ENCODE assay signal across 19 cellular contexts in genomic region chr12:56348776-56349175, GRCh38. TPM values are rescaled to one million over a fixed set of nuclear protein-coding genes. Genes with fewer than 3 reads are reported as not detected.
DNase-seq lines count a peak whose midpoint lies in the region; ATAC-seq, FAIRE-seq and TF ChIP-seq lines count a peak whose summit lies in the region.
"Had no signal": no experiment of that assay in that cellular context is flagged by ENCODE, and none has a peak within 500 bp of the region (broad histone marks: within the 10 kb centered on the region; RNA-seq: fewer than 3 reads in every experiment).

No MANE protein-coding gene starts in this region.

- H3K79me2 ChIP-seq in HepG2 (ENCODE audit: insufficient read depth, low read length): no peaks in the 10 kb centered on the region

- no peaks in the 10 kb centered on the region for H3K4me1 ChIP-seq in HepG2 (ENCODE audit: insufficient read depth, low read length)
- H3K4me1 ChIP-seq: BLaER1 treated with 17β-estradiol and CSF1 and Interleukin-3, amounts not matched to agents 10 nM and 100 nM had no signal

- H3K36me3 Mint-ChIP-seq in stimulated activated effector memory CD8-positive, alpha-beta T cell treated with anti-CD3 and anti-CD28 coated beads, Interleukin-12 subunit alpha, Interleukin-12 subunit beta, amount 100 ng/mL, for 72 hours: peaks cover 100% of the 10 kb centered on the region

- FAIRE-seq in HepG2 (lab: Jason Lieb, UNC): no peak
- FAIRE-seq: G401.6, GM12891, HTR-8/SVneo had no signal

- H2AFZ ChIP-seq in HepG2 (ENCODE audit: low read length): no peak overlapping the region

- no peaks in the 10 kb centered on the region for H3K27me3 ChIP-seq in HepG2 (ENCODE audit: control insufficient read depth in 1 of 2, insufficient read depth in 2 of 2, low read length in 2 of 2)
- H3K27me3 ChIP-seq: BLaER1 treated with 17β-estradiol and CSF1 and Interleukin-3, amounts not matched to agents 10 nM and 100 nM had no signal

- WGBS in HepG2 (ENCODE audit: low lambda C conversion rate): 95% methylated on average over 5 of the region's 5 CpGs

- no peak overlapping the region for H3K4me2 ChIP-seq in HepG2 (ENCODE audit: low read depth, low read length)
- H3K4me2 ChIP-seq: BLaER1 treated with 17β-estradiol and CSF1 and Interleukin-3, amounts not matched to agents 10 nM and 100 nM had no signal

- no peak overlapping the region for H3K9ac ChIP-seq in HepG2 (ENCODE audit: insufficient read depth, low read depth, low read length)
- H3K9ac ChIP-seq: BLaER1 treated with 17β-estradiol and CSF1 and Interleukin-3, amounts not matched to agents 10 nM and 100 nM had no signal

- no peak overlapping the region for H3K27ac Mint-ChIP-seq in stimulated activated effector memory CD8-positive, alpha-beta T cell treated with anti-CD3 and anti-CD28 coated beads, Interleukin-12 subunit alpha, Interleukin-12 subunit beta, amount 100 ng/mL, for 72 hours

- H3K9me3 ChIP-seq in HepG2 (ENCODE audit: low read length): no peaks in the 10 kb centered on the region
- H3K9me3 ChIP-seq: BLaER1 treated with 17β-estradiol and CSF1 and Interleukin-3, amounts not matched to agents 10 nM and 100 nM had no signal

- H3K4me3 ChIP-seq in HepG2 (replicated peaks in 1 of 3; ENCODE audit: insufficient read depth in 1 of 3, low read depth in 2 of 3, low read length in 3 of 3): no peak overlapping the region
- H3K4me3 ChIP-seq: BLaER1 treated with 17β-estradiol and CSF1 and Interleukin-3, amounts not matched to agents 10 nM and 100 nM had no signal

- CTCF ChIA-PET in RWPE1 (lab: Yijun Ruan, JAX) (interaction anchor here (0.6 kb wide), 1 partner anchor 15 kb away, joined by 3 read pairs; the partner anchor contains the start of gene PAN2), HepG2 (lab: Yijun Ruan, JAX; ENCODE audit: low intra/inter-chr PET ratio, low total read pairs) (no interaction called here)

- POLR2A ChIA-PET in RWPE1 (lab: Yijun Ruan, JAX; ENCODE audit: low non-redundant PET): interaction anchor here (0.5 kb wide), 1 partner anchor 873 kb away, joined by 4 read pairs; no protein-coding TSS in a partner anchor
- POLR2A ChIA-PET in HepG2 (lab: Yijun Ruan, JAX): interaction anchor here (1.2 to 9.0 kb wide), 4 partner anchors 10 to 33 kb away, joined by 4 to 47 read pairs (median 8); partner anchors contain the start of genes CNPY2, PAN2 and STAT2

- TF ChIP-seq CTCF in RWPE1 (conservative IDR thresholded peaks at IDR 0.05; ENCODE audit: low read depth) (no peak), HepG2 (CRISPR knock-in tag; IDR thresholded peaks at IDR 0.05) (no peak)

- no peak for TF ChIP-seq EP300 in HepG2 (IDR thresholded peaks at IDR 0.05; ENCODE audit: low read depth in 2 of 2, low read length in 2 of 2)
- TF ChIP-seq EP300 in HepG2 (CRISPR knock-in tag; IDR thresholded peaks at IDR 0.05; ENCODE audit: borderline replicate concordance): no peak

- TF ChIP-seq RAD21 in HepG2 (CRISPR knock-in tag; IDR thresholded peaks at IDR 0.05): no peak

- no peak for TF ChIP-seq POLR2A in HepG2 (IDR thresholded peaks at IDR 0.05; ENCODE audit: insufficient read depth in 1 of 2, low read depth in 2 of 2, low read length in 2 of 2)

- intact Hi-C loops in HepG2 (cut with micrococcal nuclease; ENCODE audit: unreplicated experiment): no loop called here

- H3K9me3 Mint-ChIP-seq in stimulated activated effector memory CD8-positive, alpha-beta T cell treated with anti-CD3 and anti-CD28 coated beads, Interleukin-12 subunit alpha, Interleukin-12 subunit beta, amount 100 ng/mL, for 72 hours: no peaks in the 10 kb centered on the region
- H3K9me3 Mint-ChIP-seq: CD4-positive, CD25-positive, alpha-beta regulatory T cell had no signal

- no peaks in the 10 kb centered on the region for H4K20me1 ChIP-seq in HepG2 (ENCODE audit: insufficient read depth, low read length)

- peak overlapping the region; percentile 22 for H3K27ac ChIP-seq in RWPE1
- no peak overlapping the region for H3K27ac ChIP-seq in HepG2 (ENCODE audit: extremely low read length, insufficient read depth, low read length)
- H3K27ac ChIP-seq: BLaER1 treated with 17β-estradiol and CSF1 and Interleukin-3, amounts not matched to agents 10 nM and 100 nM had no signal

- in situ Hi-C loops in HepG2 (cut with HindIII; ENCODE audit: extremely low pct_ligation_motif_present, low pct_unique_long_range_greater_than_20kb): no loop called here

- BruUV-seq in HepG2 (replicated peaks; lab: Mats Ljungman, UMichigan): no TSS peak

- H3K4me1 Mint-ChIP-seq in stimulated activated effector memory CD8-positive, alpha-beta T cell treated with anti-CD3 and anti-CD28 coated beads, Interleukin-12 subunit alpha, Interleukin-12 subunit beta, amount 100 ng/mL, for 72 hours: no peaks in the 10 kb centered on the region

- H3K36me3 ChIP-seq in HepG2 (replicated peaks in 1 of 2; ENCODE audit: control insufficient read depth in 1 of 2, insufficient read depth in 2 of 2, low read length in 2 of 2): peaks cover 27 to 60% of the 10 kb centered on the region in 2 experiments

- no peak overlapping the region for H3K4me3 Mint-ChIP-seq in stimulated activated effector memory CD8-positive, alpha-beta T cell treated with anti-CD3 and anti-CD28 coated beads, Interleukin-12 subunit alpha, Interleukin-12 subunit beta, amount 100 ng/mL, for 72 hours
- H3K4me3 Mint-ChIP-seq: CD4-positive, CD25-positive, alpha-beta regulatory T cell had no signal

- peak; percentile 34 for ATAC-seq in stimulated activated effector memory CD8-positive, alpha-beta T cell treated with anti-CD3 and anti-CD28 coated beads, Interleukin-12 subunit alpha, Interleukin-12 subunit beta, amount 100 ng/mL, for 72 hours
- no peak for ATAC-seq in stimulated activated naive CD8-positive, alpha-beta T cell treated with anti-CD3 and anti-CD28 coated beads, Interleukin-15, Interleukin-2, amounts not matched to agents 100 U/mL and 50 U/mL, for 24 hours
- ATAC-seq in HepG2: no peak

- peak; percentile 30 for DNase-seq in activated effector memory CD4-positive, alpha-beta T cell treated with anti-CD3 and anti-CD28 coated beads, Interleukin-2, amount 50 U/mL, for 16 hours
- DNase-seq in activated effector memory CD4-positive, alpha-beta T cell treated with Interleukin-2 at 50 U/mL for 16 hours: no peak
- DNase-seq in RWPE1 (ENCODE audit: low spot score) (no peak), dedifferentiated amniotic fluid mesenchymal stem cell (ENCODE audit: extremely low spot score) (peak; percentile 2), HepG2 (ENCODE audit: low spot score) (no peak)
- DNase-seq in stimulated activated effector memory CD8-positive, alpha-beta T cell treated with anti-CD3 and anti-CD28 coated beads, Interleukin-12 subunit alpha, Interleukin-12 subunit beta, amount 100 ng/mL, for 72 hours (ENCODE audit: low spot score in 2 of 2): no peak
- no peak for DNase-seq in stimulated activated naive CD8-positive, alpha-beta T cell treated with anti-CD3 and anti-CD28 coated beads, Interleukin-15, Interleukin-2, amounts not matched to agents 100 U/mL and 50 U/mL, for 24 hours
- no peak for DNase-seq in activated CD8-positive, alpha-beta memory T cell treated with anti-CD3 and anti-CD28 coated beads for 24 hours
- DNase-seq: ACHN; Calu3; CD4-positive, CD25-positive, alpha-beta regulatory T cell; DMS 273 treated with DMSO at 0.1 percent for 48 hours; HCEC 1CT had no signal

RNA-seq across cellular contexts. Expression of gene IL23A, which starts 10.1 kb away (rescaled TPM):
- 0.35 and 0.51 TPM in 2 replicates for total RNA-seq in HepG2 (2016; rRNA removed; fragmentation: Illumina TruSeq; extraction: Trizol)
- total RNA-seq in HepG2 (2016; cell fraction: cytosol; rRNA removed; fragmentation: Illumina TruSeq; extraction: Trizol; ENCODE audit: low read depth): 0.30 TPM in 1 of 2 replicates, not detected in the other
- 0.24 TPM in 1 of 2 replicates, not detected in the other for total RNA-seq in HepG2 (2016; cell fraction: insoluble cytoplasmic fraction; rRNA removed; fragmentation: Illumina TruSeq; extraction: Trizol)
- 0.31 and 0.59 TPM in 2 replicates for total RNA-seq in HepG2 (2016; cell fraction: membrane; rRNA removed; fragmentation: Illumina TruSeq; extraction: Trizol)
- total RNA-seq in HepG2 (2016; cell fraction: nucleus; rRNA removed; fragmentation: Illumina TruSeq; extraction: Trizol): not detected in 2 replicates
- polyA plus RNA-seq in HepG2 (2011; rRNA removed): 0.33 and 0.72 TPM in 2 replicates
- polyA plus RNA-seq in HepG2 (2011; cell fraction: cytosol; rRNA removed): 0.31 and 0.36 TPM in 2 replicates
- polyA plus RNA-seq in HepG2 (2011; cell fraction: nucleus; rRNA removed): 0.47 and 0.63 TPM in 2 replicates
- polyA plus RNA-seq in HepG2 (2012): 0.48 and 0.75 TPM in 2 replicates
- 0.42 and 0.51 TPM in 2 replicates for polyA plus RNA-seq in HepG2 (2016; cell fraction: cytosol; fragmentation: Illumina TruSeq; extraction: Trizol; ENCODE audit: low read depth)
- 0.35 TPM in 1 of 2 replicates, not detected in the other for polyA plus RNA-seq in HepG2 (2016; cell fraction: insoluble cytoplasmic fraction; fragmentation: Illumina TruSeq; extraction: Trizol; ENCODE audit: low read depth)
- 0.70 TPM in 1 of 2 replicates, not detected in the other for polyA plus RNA-seq in HepG2 (2016; cell fraction: membrane; fragmentation: Illumina TruSeq; extraction: Trizol; ENCODE audit: low read depth)
- 0.74 and 1.5 TPM in 2 replicates for polyA plus RNA-seq in HepG2 (2016; cell fraction: nucleus; fragmentation: Illumina TruSeq; extraction: Trizol; ENCODE audit: insufficient read depth, low read depth)
- 0.38 TPM in 1 of 2 replicates, not detected in the other for polyA minus RNA-seq in HepG2 (2011; rRNA and poly(A)+ RNA removed; ENCODE audit: low replicate concordance)
- polyA minus RNA-seq in HepG2 (2011; cell fraction: cytosol; rRNA and poly(A)+ RNA removed): not detected in 2 replicates
- not detected in 2 replicates for polyA minus RNA-seq in HepG2 (2011; cell fraction: nucleus; rRNA and poly(A)+ RNA removed)
- total RNA-seq: A172, H4 had no signal

RNA-seq across cellular contexts. Expression of gene STAT2, which starts 11.1 kb away (rescaled TPM):
- 41.6 and 43.5 TPM in 2 replicates for total RNA-seq in HepG2 (2016; rRNA removed; fragmentation: Illumina TruSeq; extraction: Trizol)
- total RNA-seq in HepG2 (2016; cell fraction: cytosol; rRNA removed; fragmentation: Illumina TruSeq; extraction: Trizol; ENCODE audit: low read depth): 8.2 and 10.4 TPM in 2 replicates
- 38.2 and 47.1 TPM in 2 replicates for total RNA-seq in HepG2 (2016; cell fraction: insoluble cytoplasmic fraction; rRNA removed; fragmentation: Illumina TruSeq; extraction: Trizol)
- total RNA-seq in HepG2 (2016; cell fraction: membrane; rRNA removed; fragmentation: Illumina TruSeq; extraction: Trizol): 6.1 and 7.9 TPM in 2 replicates
- total RNA-seq in HepG2 (2016; cell fraction: nucleus; rRNA removed; fragmentation: Illumina TruSeq; extraction: Trizol): 59.2 and 64.5 TPM in 2 replicates
- polyA plus RNA-seq in HepG2 (2011; rRNA removed): 84.6 and 107 TPM in 2 replicates
- polyA plus RNA-seq in HepG2 (2011; cell fraction: cytosol; rRNA removed): 34.2 and 40.4 TPM in 2 replicates
- polyA plus RNA-seq in HepG2 (2011; cell fraction: nucleus; rRNA removed): 316 and 363 TPM in 2 replicates
- 39.4 and 48.7 TPM in 2 replicates for polyA plus RNA-seq in HepG2 (2012)
- polyA plus RNA-seq in HepG2 (2016; cell fraction: cytosol; fragmentation: Illumina TruSeq; extraction: Trizol; ENCODE audit: low read depth): 0.74 and 0.92 TPM in 2 replicates
- 17.0 and 20.3 TPM in 2 replicates for polyA plus RNA-seq in HepG2 (2016; cell fraction: insoluble cytoplasmic fraction; fragmentation: Illumina TruSeq; extraction: Trizol; ENCODE audit: low read depth)
- polyA plus RNA-seq in HepG2 (2016; cell fraction: membrane; fragmentation: Illumina TruSeq; extraction: Trizol; ENCODE audit: low read depth): 2.5 and 2.7 TPM in 2 replicates
- polyA plus RNA-seq in HepG2 (2016; cell fraction: nucleus; fragmentation: Illumina TruSeq; extraction: Trizol; ENCODE audit: insufficient read depth, low read depth): 104 and 121 TPM in 2 replicates
- 68.9 and 86.5 TPM in 2 replicates for polyA minus RNA-seq in HepG2 (2011; rRNA and poly(A)+ RNA removed; ENCODE audit: low replicate concordance)
- polyA minus RNA-seq in HepG2 (2011; cell fraction: cytosol; rRNA and poly(A)+ RNA removed): 29.2 and 34.2 TPM in 2 replicates
- 182 and 240 TPM in 2 replicates for polyA minus RNA-seq in HepG2 (2011; cell fraction: nucleus; rRNA and poly(A)+ RNA removed)

RNA-seq across cellular contexts. Expression of gene APOF, which starts 13.9 kb away (rescaled TPM):
- 1.7 and 3.3 TPM in 2 replicates for total RNA-seq in HepG2 (2016; rRNA removed; fragmentation: Illumina TruSeq; extraction: Trizol)
- total RNA-seq in HepG2 (2016; cell fraction: cytosol; rRNA removed; fragmentation: Illumina TruSeq; extraction: Trizol; ENCODE audit: low read depth): 0.35 and 0.81 TPM in 2 replicates
- total RNA-seq in HepG2 (2016; cell fraction: insoluble cytoplasmic fraction; rRNA removed; fragmentation: Illumina TruSeq; extraction: Trizol): 1.7 and 3.4 TPM in 2 replicates
- total RNA-seq in HepG2 (2016; cell fraction: membrane; rRNA removed; fragmentation: Illumina TruSeq; extraction: Trizol): 1.1 and 1.3 TPM in 2 replicates
- 2.1 and 2.8 TPM in 2 replicates for total RNA-seq in HepG2 (2016; cell fraction: nucleus; rRNA removed; fragmentation: Illumina TruSeq; extraction: Trizol)
- 23.9 and 27.5 TPM in 2 replicates for polyA plus RNA-seq in HepG2 (2011; rRNA removed)
- 19.0 and 25.8 TPM in 2 replicates for polyA plus RNA-seq in HepG2 (2011; cell fraction: cytosol; rRNA removed)
- polyA plus RNA-seq in HepG2 (2011; cell fraction: nucleus; rRNA removed): 10.5 and 14.9 TPM in 2 replicates
- polyA plus RNA-seq in HepG2 (2012): 8.7 and 19.1 TPM in 2 replicates
- polyA plus RNA-seq in HepG2 (2016; cell fraction: cytosol; fragmentation: Illumina TruSeq; extraction: Trizol; ENCODE audit: low read depth): 0.36 TPM in 2 replicates
- 1.2 and 1.4 TPM in 2 replicates for polyA plus RNA-seq in HepG2 (2016; cell fraction: insoluble cytoplasmic fraction; fragmentation: Illumina TruSeq; extraction: Trizol; ENCODE audit: low read depth)
- polyA plus RNA-seq in HepG2 (2016; cell fraction: membrane; fragmentation: Illumina TruSeq; extraction: Trizol; ENCODE audit: low read depth): 0.80 and 0.83 TPM in 2 replicates
- polyA plus RNA-seq in HepG2 (2016; cell fraction: nucleus; fragmentation: Illumina TruSeq; extraction: Trizol; ENCODE audit: insufficient read depth, low read depth): 3.9 and 5.0 TPM in 2 replicates
- 29.3 TPM in 1 of 2 replicates, not detected in the other for polyA minus RNA-seq in HepG2 (2011; rRNA and poly(A)+ RNA removed; ENCODE audit: low replicate concordance)
- polyA minus RNA-seq in HepG2 (2011; cell fraction: cytosol; rRNA and poly(A)+ RNA removed): 6.4 and 11.9 TPM in 2 replicates
- polyA minus RNA-seq in HepG2 (2011; cell fraction: nucleus; rRNA and poly(A)+ RNA removed): 8.0 and 11.3 TPM in 2 replicates
- total RNA-seq: A172; Calu3; CD4-positive, CD25-positive, alpha-beta regulatory T cell; H4 had no signal
- polyA plus RNA-seq: CD4-positive, CD25-positive, alpha-beta regulatory T cell had no signal

RNA-seq across cellular contexts. Expression of gene PAN2, which starts 15.0 kb away (rescaled TPM):
- total RNA-seq in HepG2 (2016; rRNA removed; fragmentation: Illumina TruSeq; extraction: Trizol): 14.8 and 27.2 TPM in 2 replicates
- total RNA-seq in HepG2 (2016; cell fraction: cytosol; rRNA removed; fragmentation: Illumina TruSeq; extraction: Trizol; ENCODE audit: low read depth): 1.6 and 2.2 TPM in 2 replicates
- total RNA-seq in HepG2 (2016; cell fraction: insoluble cytoplasmic fraction; rRNA removed; fragmentation: Illumina TruSeq; extraction: Trizol): 12.7 and 29.9 TPM in 2 replicates
- 4.4 and 4.6 TPM in 2 replicates for total RNA-seq in HepG2 (2016; cell fraction: membrane; rRNA removed; fragmentation: Illumina TruSeq; extraction: Trizol)
- total RNA-seq in HepG2 (2016; cell fraction: nucleus; rRNA removed; fragmentation: Illumina TruSeq; extraction: Trizol): 46.3 and 53.3 TPM in 2 replicates
- polyA plus RNA-seq in HepG2 (2011; rRNA removed): 61.1 and 68.5 TPM in 2 replicates
- 10.4 and 10.7 TPM in 2 replicates for polyA plus RNA-seq in HepG2 (2011; cell fraction: cytosol; rRNA removed)
- 745 and 829 TPM in 2 replicates for polyA plus RNA-seq in HepG2 (2011; cell fraction: nucleus; rRNA removed)
- 59.3 and 76.5 TPM in 2 replicates for polyA plus RNA-seq in HepG2 (2012)
- 0.83 TPM in 2 replicates for polyA plus RNA-seq in HepG2 (2016; cell fraction: cytosol; fragmentation: Illumina TruSeq; extraction: Trizol; ENCODE audit: low read depth)
- 11.7 and 13.2 TPM in 2 replicates for polyA plus RNA-seq in HepG2 (2016; cell fraction: insoluble cytoplasmic fraction; fragmentation: Illumina TruSeq; extraction: Trizol; ENCODE audit: low read depth)
- polyA plus RNA-seq in HepG2 (2016; cell fraction: membrane; fragmentation: Illumina TruSeq; extraction: Trizol; ENCODE audit: low read depth): 1.2 and 2.0 TPM in 2 replicates
- 117 and 129 TPM in 2 replicates for polyA plus RNA-seq in HepG2 (2016; cell fraction: nucleus; fragmentation: Illumina TruSeq; extraction: Trizol; ENCODE audit: insufficient read depth, low read depth)
- 28.0 and 50.8 TPM in 2 replicates for polyA minus RNA-seq in HepG2 (2011; rRNA and poly(A)+ RNA removed; ENCODE audit: low replicate concordance)
- 6.0 and 6.1 TPM in 2 replicates for polyA minus RNA-seq in HepG2 (2011; cell fraction: cytosol; rRNA and poly(A)+ RNA removed)
- 91.0 and 105 TPM in 2 replicates for polyA minus RNA-seq in HepG2 (2011; cell fraction: nucleus; rRNA and poly(A)+ RNA removed)

RNA-seq across cellular contexts. Expression of gene CNPY2, which starts 33.0 kb away (rescaled TPM):
- 246 and 356 TPM in 2 replicates for total RNA-seq in HepG2 (2016; rRNA removed; fragmentation: Illumina TruSeq; extraction: Trizol)
- 86.2 and 116 TPM in 2 replicates for total RNA-seq in HepG2 (2016; cell fraction: cytosol; rRNA removed; fragmentation: Illumina TruSeq; extraction: Trizol; ENCODE audit: low read depth)
- 297 and 346 TPM in 2 replicates for total RNA-seq in HepG2 (2016; cell fraction: insoluble cytoplasmic fraction; rRNA removed; fragmentation: Illumina TruSeq; extraction: Trizol)
- 159 and 178 TPM in 2 replicates for total RNA-seq in HepG2 (2016; cell fraction: membrane; rRNA removed; fragmentation: Illumina TruSeq; extraction: Trizol)
- 222 and 249 TPM in 2 replicates for total RNA-seq in HepG2 (2016; cell fraction: nucleus; rRNA removed; fragmentation: Illumina TruSeq; extraction: Trizol)
- polyA plus RNA-seq in HepG2 (2011; rRNA removed): 250 and 285 TPM in 2 replicates
- 234 and 239 TPM in 2 replicates for polyA plus RNA-seq in HepG2 (2011; cell fraction: cytosol; rRNA removed)
- 93.0 and 101 TPM in 2 replicates for polyA plus RNA-seq in HepG2 (2011; cell fraction: nucleus; rRNA removed)
- polyA plus RNA-seq in HepG2 (2012): 153 and 157 TPM in 2 replicates
- 111 and 147 TPM in 2 replicates for polyA plus RNA-seq in HepG2 (2016; cell fraction: cytosol; fragmentation: Illumina TruSeq; extraction: Trizol; ENCODE audit: low read depth)
- 240 and 292 TPM in 2 replicates for polyA plus RNA-seq in HepG2 (2016; cell fraction: insoluble cytoplasmic fraction; fragmentation: Illumina TruSeq; extraction: Trizol; ENCODE audit: low read depth)
- polyA plus RNA-seq in HepG2 (2016; cell fraction: membrane; fragmentation: Illumina TruSeq; extraction: Trizol; ENCODE audit: low read depth): 135 and 177 TPM in 2 replicates
- polyA plus RNA-seq in HepG2 (2016; cell fraction: nucleus; fragmentation: Illumina TruSeq; extraction: Trizol; ENCODE audit: insufficient read depth, low read depth): 388 and 406 TPM in 2 replicates
- polyA minus RNA-seq in HepG2 (2011; rRNA and poly(A)+ RNA removed; ENCODE audit: low replicate concordance): 67.5 and 176 TPM in 2 replicates
- polyA minus RNA-seq in HepG2 (2011; cell fraction: cytosol; rRNA and poly(A)+ RNA removed): 51.0 and 58.1 TPM in 2 replicates
- polyA minus RNA-seq in HepG2 (2011; cell fraction: nucleus; rRNA and poly(A)+ RNA removed): 63.1 and 76.1 TPM in 2 replicates

Comparison
In these comparisons a context has a peak if more than half of its experiments do, and no peak if none do; other contexts are left out.
1. DNase-seq: peak in activated effector memory CD4-positive, alpha-beta T cell treated with anti-CD3 and anti-CD28 coated beads, Interleukin-2, amount 50 U/mL, for 16 hours (single experiment) and dedifferentiated amniotic fluid mesenchymal stem cell (single experiment); none in activated effector memory CD4-positive, alpha-beta T cell treated with Interleukin-2 at 50 U/mL for 16 hours (single experiment), RWPE1 (single experiment), stimulated activated effector memory CD8-positive, alpha-beta T cell treated with anti-CD3 and anti-CD28 coated beads, Interleukin-12 subunit alpha, Interleukin-12 subunit beta, amount 100 ng/mL, for 72 hours (0 of 2), stimulated activated naive CD8-positive, alpha-beta T cell treated with anti-CD3 and anti-CD28 coated beads, Interleukin-15, Interleukin-2, amounts not matched to agents 100 U/mL and 50 U/mL, for 24 hours (single experiment), activated CD8-positive, alpha-beta memory T cell treated with anti-CD3 and anti-CD28 coated beads for 24 hours (single experiment) and HepG2 (single experiment).